In genomic region chr1:206106328-206107167, GRCh38 we compare ENCODE assay signal across 8 cellular contexts. TPM values are rescaled to one million over a fixed set of nuclear protein-coding genes. Genes with fewer than 3 reads are reported as not detected.
DNase-seq lines count a peak whose midpoint lies in the region; ATAC-seq and TF ChIP-seq lines count a peak whose summit lies in the region.

No MANE protein-coding gene starts in this region.

- peaks cover 14% of the 10 kb centered on the region for H3K27me3 Mint-ChIP-seq in nephron progenitor cell (ENCODE audit: low read depth, poor library complexity)

- H3K36me3 Mint-ChIP-seq in nephron progenitor cell (ENCODE audit: low read depth) = no peaks in the 10 kb centered on the region

- DNase-seq in GM12865 (ENCODE audit: low read depth) = peak; percentile 86
- peak; percentile 71 for DNase-seq in KG1 (lab: John Stamatoyannopoulos, UW)
- DNase-seq in OCI-M1 (lab: John Stamatoyannopoulos, UW) = peak; percentile 92
- peak; percentile 72 for DNase-seq in activated T-cell treated with anti-CD3 and anti-CD28 coated beads for 24 hours (ENCODE audit: low read depth)
- no peak for DNase-seq in esophagus squamous epithelium (lab: John Stamatoyannopoulos, UW)
- DNase-seq in nephron progenitor cell = peak; percentile 87
- DNase-seq in stimulated activated naive CD4-positive, alpha-beta T cell treated with Interleukin-2 at 50 U/mL for 16 hours (lab: John Stamatoyannopoulos, UW) = peak; percentile 63

- H3K27ac Mint-ChIP-seq in nephron progenitor cell = no peak overlapping the region

- no peak for TF ChIP-seq POLR2A in esophagus squamous epithelium (IDR thresholded peaks at IDR 0.05)

- peaks cover 0 to 16% (median 0%) of the 10 kb centered on the region in 3 donors for H3K4me1 ChIP-seq in esophagus squamous epithelium

- peaks cover 6% of the 10 kb centered on the region for H3K4me1 Mint-ChIP-seq in nephron progenitor cell

- H3K9me3 Mint-ChIP-seq in nephron progenitor cell = no peaks in the 10 kb centered on the region

- no peaks in the 10 kb centered on the region for H3K9me3 ChIP-seq in esophagus squamous epithelium

- no peak overlapping the region for H3K4me3 Mint-ChIP-seq in nephron progenitor cell

- peak; percentile 88 for TF ChIP-seq CTCF in GM12865 (IDR thresholded peaks at IDR 0.05; ENCODE audit: insufficient read depth, low read depth, low read length, missing control alignments)
- TF ChIP-seq CTCF in esophagus squamous epithelium (IDR thresholded peaks at IDR 0.05) = peak; percentile 74 to 92 (median 86)
- TF ChIP-seq CTCF in nephron progenitor cell (IDR thresholded peaks at IDR 0.05) = peak; percentile 86

- H3K27me3 ChIP-seq in esophagus squamous epithelium = peaks cover 0 to 25% (median 0%) of the 10 kb centered on the region in 4 donors

- H3K4me3 ChIP-seq in GM12865 (ENCODE audit: low read depth, low read length) (no peak overlapping the region), esophagus squamous epithelium (no peak overlapping the region)

- intact Hi-C loops in esophagus squamous epithelium (cut with DNase I) = loop anchor here (5.0 to 10.0 kb wide), 3 partner anchors 82 to 189 kb away; partner anchors contain the start of gene CTSE

- H3K36me3 ChIP-seq in esophagus squamous epithelium = no peaks in the 10 kb centered on the region

- ATAC-seq in HG03045 (IDR thresholded peaks at IDR 0.05; ENCODE audit: unreplicated experiment) = no peak

- peak overlapping the region in 1 of 4 donors; percentile 27 for H3K27ac ChIP-seq in esophagus squamous epithelium

- 39 to 48% methylated on average over 6 to 8 of the region's 8 CpGs for WGBS in esophagus squamous epithelium, 2 donors

RNA-seq across cellular contexts. Expression of gene AVPR1B, which starts 10.6 kb away (rescaled TPM):
- not detected for total RNA-seq in esophagus squamous epithelium

RNA-seq across cellular contexts. Expression of gene RHEX, which starts 53.6 kb away (rescaled TPM):
- 10 to 100 TPM in 1 of 4 donors, 1 to 10 TPM in 1, under 1 TPM in 1, not detected in 1; 0.72 to 21.9 (median 4.5) TPM for total RNA-seq in esophagus squamous epithelium
